8 cellular contexts compared by ENCODE assay signal in genomic region chr15:90529369-90530249, GRCh38. TPM values are rescaled to one million over a fixed set of nuclear protein-coding genes. Genes with fewer than 3 reads are reported as not detected.
DNase-seq lines count a peak whose midpoint lies in the region; ATAC-seq and TF ChIP-seq lines count a peak whose summit lies in the region.

CRTC3 (plus strand) TSS chr15:90529923; CDS start chr15:90530072, 149 bp downstream.

- peak; percentile 52 for DNase-seq in RKO (ENCODE audit: low spot score)
- DNase-seq in activated gamma-delta T cell (lab: John Stamatoyannopoulos, UW) = peak; percentile 43
- peak; percentile 44 to 75 for DNase-seq in foreskin fibroblast
- peak; percentile 76 for DNase-seq in neural progenitor cell (ENCODE audit: low spot score)
- DNase-seq in tibial artery = peak; percentile 43 to 78

- H2AFZ ChIP-seq in neural progenitor cell (replicated peaks) = peak within 1 kb of the TSS; percentile 98

- H3K4me1 Mint-ChIP-seq in neural progenitor cell = peaks cover 21% of the 10 kb centered on the region

- ATAC-seq in HG03342 (IDR thresholded peaks at IDR 0.05; ENCODE audit: unreplicated experiment) = peak; percentile 78

- H3K4me3 Mint-ChIP-seq in neural progenitor cell = peak within 1 kb of the TSS; percentile 98

- no peaks in the 10 kb centered on the region for H3K9me3 ChIP-seq in BLaER1 treated with 17β-estradiol and CSF1 and Interleukin-3, amounts not matched to agents 10 nM and 100 nM (replicated peaks in 1 of 11)
- H3K9me3 ChIP-seq in neural progenitor cell (ENCODE audit: low read depth) (no peaks in the 10 kb centered on the region), tibial artery (no peaks in the 10 kb centered on the region)

- H3K36me3 ChIP-seq in BLaER1 treated with 17β-estradiol and CSF1 and Interleukin-3, amounts not matched to agents 10 nM and 100 nM = peaks cover 0 to 7% (median 0%) of the 10 kb centered on the region in 11 experiments; a peak in 2 of 22 replicates
- no peaks in the 10 kb centered on the region for H3K36me3 ChIP-seq in neural progenitor cell
- H3K36me3 ChIP-seq in tibial artery = no peaks in the 10 kb centered on the region

- H3K79me2 ChIP-seq in neural progenitor cell (ENCODE audit: low read depth) = no peaks in the 10 kb centered on the region

- no peaks in the 10 kb centered on the region for H3K27me3 ChIP-seq in BLaER1 treated with 17β-estradiol and CSF1 and Interleukin-3, amounts not matched to agents 10 nM and 100 nM
- H3K27me3 ChIP-seq in neural progenitor cell (peaks cover 54% of the 10 kb centered on the region), tibial artery (no peaks in the 10 kb centered on the region)

- peak within 1 kb of the TSS; percentile 87 to 96 (median 93) for H3K27ac ChIP-seq in BLaER1 treated with 17β-estradiol and CSF1 and Interleukin-3, amounts not matched to agents 10 nM and 100 nM
- H3K27ac ChIP-seq in neural progenitor cell (no peak within 1 kb of the TSS), tibial artery (peak within 1 kb of the TSS; percentile 90 to 96)

- H3K9ac ChIP-seq in BLaER1 treated with 17β-estradiol and CSF1 and Interleukin-3, amounts not matched to agents 10 nM and 100 nM = peak within 1 kb of the TSS; percentile 91 to 98 (median 96)
- peak within 1 kb of the TSS; percentile 52 for H3K9ac ChIP-seq in neural progenitor cell

- H3K27ac Mint-ChIP-seq in neural progenitor cell = peak within 1 kb of the TSS; percentile 93

- no peaks in the 10 kb centered on the region for H3F3A ChIP-seq in neural progenitor cell (ENCODE audit: low read depth)

- intact Hi-C loops in tibial artery (cut with DNase I; ENCODE audit: low total_unique reads) = loop anchor here (5.0 kb wide), 1 partner anchor 78 kb away; no protein-coding TSS in a partner anchor

- peaks cover 22 to 48% (median 29%) of the 10 kb centered on the region in 10 experiments for H3K4me1 ChIP-seq in BLaER1 treated with 17β-estradiol and CSF1 and Interleukin-3, amounts not matched to agents 10 nM and 100 nM
- H3K4me1 ChIP-seq in neural progenitor cell = peaks cover 6% of the 10 kb centered on the region
- H3K4me1 ChIP-seq in tibial artery = peaks cover 0 to 45% (median 27%) of the 10 kb centered on the region in 4 donors

- peaks cover 3% of the 10 kb centered on the region for H3K27me3 Mint-ChIP-seq in neural progenitor cell (ENCODE audit: insufficient read depth, low read depth)

- H3K36me3 Mint-ChIP-seq in neural progenitor cell = peaks cover 4% of the 10 kb centered on the region

- TF ChIP-seq CTCF in foreskin fibroblast (IDR thresholded peaks at IDR 0.05; ENCODE audit: low read depth, low read length) (no peak), neural progenitor cell (IDR thresholded peaks at IDR 0.05) (no peak), tibial artery (IDR thresholded peaks at IDR 0.05) (peak in 1 of 2 experiments; percentile 15)

- H3K4me2 ChIP-seq in BLaER1 treated with 17β-estradiol and CSF1 and Interleukin-3, amounts not matched to agents 10 nM and 100 nM = peak within 1 kb of the TSS; percentile 85 to 98 (median 95)
- H3K4me2 ChIP-seq in neural progenitor cell = peak within 1 kb of the TSS; percentile 99

- H4K20me1 ChIP-seq in BLaER1 treated with 17β-estradiol and CSF1 and Interleukin-3, amounts not matched to agents 10 nM and 100 nM = peaks cover 3 to 44% (median 40%) of the 10 kb centered on the region in 11 experiments; a peak in 19 of 22 replicates
- H4K20me1 ChIP-seq in neural progenitor cell (ENCODE audit: low read depth) = peaks cover 11% of the 10 kb centered on the region

- peak; percentile 69 for TF ChIP-seq POLR2A in GM19099 (IDR thresholded peaks at IDR 0.05; ENCODE audit: extremely low read depth, insufficient read length, low read depth)

- no peaks in the 10 kb centered on the region for H3K9me3 Mint-ChIP-seq in neural progenitor cell

- peak within 1 kb of the TSS; percentile 77 to 90 (median 86) for H3K4me3 ChIP-seq in BLaER1 treated with 17β-estradiol and CSF1 and Interleukin-3, amounts not matched to agents 10 nM and 100 nM
- H3K4me3 ChIP-seq in foreskin fibroblast (ENCODE audit: low read depth in 1 of 2, low read length in 2 of 2) = peak within 1 kb of the TSS; percentile 87 to 89
- peak within 1 kb of the TSS; percentile 66 for H3K4me3 ChIP-seq in neural progenitor cell
- H3K4me3 ChIP-seq in tibial artery = peak within 1 kb of the TSS; percentile 96 to 97

RNA-seq across cellular contexts. Expression of gene CRTC3, which starts in this region (rescaled TPM):
- 4.9 and 7.4 TPM in 2 replicates for total RNA-seq in neural progenitor cell (ENCODE audit: low replicate concordance)
